8 cellular contexts compared by ENCODE assay signal in the genomic region with DNA sequence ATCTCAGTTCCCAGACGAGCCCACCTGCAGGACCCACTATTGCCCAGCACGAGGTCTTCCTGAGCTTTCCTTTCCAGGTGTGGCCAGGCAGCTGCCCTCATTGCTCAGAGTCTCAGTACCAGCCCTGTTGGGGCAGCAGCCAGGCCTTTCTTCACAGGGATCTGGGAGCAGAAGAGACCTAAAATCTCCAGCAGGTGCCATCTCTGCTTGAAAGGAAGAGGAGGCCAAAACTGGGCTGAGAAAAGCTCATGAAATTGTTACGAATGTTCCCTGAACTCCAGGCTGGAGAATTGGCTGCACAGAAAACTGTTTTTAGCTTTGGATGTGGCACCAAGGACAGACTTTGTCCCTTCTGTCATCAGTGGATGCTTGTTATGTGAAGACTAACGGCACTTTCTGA.
"Had no signal": no experiment of that assay in that cellular context is flagged by ENCODE, and none has a peak within 500 bp of the region (broad histone marks: within the 10 kb centered on the region; RNA-seq: fewer than 3 reads in every experiment).

No MANE protein-coding gene starts in this region.

- H3K9me3 ChIP-seq: HAP-1 had no signal

- H3K4me3 Mint-ChIP-seq: GM23338, HFFc6 had no signal

- DNase-seq: H7, HFFc6, IMR-90, KG1 had no signal

- H3K36me3 ChIP-seq: HAP-1 had no signal

- H3K9me3 Mint-ChIP-seq: HFFc6 had no signal

- H3K4me3 ChIP-seq: GM23338, HAP-1, K562 had no signal

- ATAC-seq: HCT116, K562 had no signal

- H3K27ac Mint-ChIP-seq: GM23338, HFFc6 had no signal

- H3K4me1 ChIP-seq: HAP-1 had no signal
